Comparison of ENCODE assay signal across 1 cellular context in genomic region chr22:49936973-49937757, GRCh38.
TF ChIP-seq lines count a peak whose summit lies in the region.

No MANE protein-coding gene starts in this region.

TF ChIP-seq in endothelial cell of umbilical vein, 7 proteins besides CTCF, POLR2A, EP300 and RAD21 (continued from another document):
- TF ChIP-seq MYC (IDR thresholded peaks at IDR 0.05; ENCODE audit: low read depth, low read length) (no peak), EZH2 (IDR thresholded peaks at IDR 0.05; ENCODE audit: borderline replicate concordance, low read depth, low read length, severe bottlenecking) (no peak), JUN (IDR thresholded peaks at IDR 0.05; ENCODE audit: borderline replicate concordance, insufficient read depth, insufficient read length, low read depth) (no peak), FOS (IDR thresholded peaks at IDR 0.05; ENCODE audit: borderline replicate concordance, insufficient read depth, low read length) (no peak)
